Comparison of ENCODE assay signal across 3 cellular contexts in the genomic region with DNA sequence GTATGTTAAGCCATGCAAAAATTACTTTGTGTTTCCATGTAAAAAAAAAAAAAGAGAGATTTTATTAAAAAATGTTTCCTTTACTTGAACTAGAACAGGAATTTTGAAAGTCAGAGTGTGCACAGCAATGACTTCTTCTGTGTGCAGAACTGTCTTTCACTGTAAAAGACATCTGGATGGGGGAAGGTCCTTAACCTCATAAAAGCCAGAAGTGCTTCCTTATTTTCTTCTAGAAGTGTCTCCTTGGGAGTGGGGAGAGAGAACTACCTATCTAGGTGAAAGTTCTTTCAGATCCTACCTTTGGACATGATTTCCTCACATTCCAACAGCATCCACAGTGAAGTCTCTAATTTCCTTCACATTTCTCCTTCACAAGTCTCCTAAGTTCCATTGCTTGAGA.
"Had no signal": no experiment of that assay in that cellular context is flagged by ENCODE, and none has a peak within 500 bp of the region (broad histone marks: within the 10 kb centered on the region; RNA-seq: fewer than 3 reads in every experiment).

No MANE protein-coding gene starts in this region.

- DNase-seq: GDM1, GF-D8 had no signal

- ATAC-seq: GM12878 had no signal

- H3K4me3 ChIP-seq: GM12878 had no signal
